ENCODE assay signal across 8 cellular contexts in genomic region chr15:41416162-41416741, GRCh38. TPM values are rescaled to one million over a fixed set of nuclear protein-coding genes. Genes with fewer than 3 reads are reported as not detected.
DNase-seq lines count a peak whose midpoint lies in the region; ATAC-seq and TF ChIP-seq lines count a peak whose summit lies in the region.

No MANE protein-coding gene starts in this region.

- H4K5ac ChIP-seq in mesendoderm (ENCODE audit: low read length) = no peak overlapping the region

- H3K27me3 ChIP-seq in HUES6 (ENCODE audit: control insufficient read depth, insufficient read depth, low read length) (no peaks in the 10 kb centered on the region), breast epithelium (no peaks in the 10 kb centered on the region), mesendoderm (ENCODE audit: insufficient read depth, low read length, poor library complexity) (no peaks in the 10 kb centered on the region)

- intact Hi-C loops in breast epithelium (cut with DNase I; ENCODE audit: low total_unique reads) = no loop called here

- H3K4me3 ChIP-seq in HUES6 (ENCODE audit: low read depth, low read length) = peak overlapping the region; percentile 95
- H3K4me3 ChIP-seq in breast epithelium = peak overlapping the region; percentile 83 to 96 (median 93)
- H3K4me3 ChIP-seq in mesendoderm (ENCODE audit: low read length) = peak overlapping the region; percentile 67

- no peaks in the 10 kb centered on the region for H3K9me3 ChIP-seq in HUES6 (ENCODE audit: control insufficient read depth, insufficient read depth, low read depth, low read length)
- H3K9me3 ChIP-seq in breast epithelium = no peaks in the 10 kb centered on the region

- no peak overlapping the region for H2BK5ac ChIP-seq in mesendoderm (ENCODE audit: low read length)

- H3K36me3 ChIP-seq in HUES6 (ENCODE audit: control insufficient read depth, insufficient read depth, low read length) (no peaks in the 10 kb centered on the region), breast epithelium (no peaks in the 10 kb centered on the region), mesendoderm (ENCODE audit: control insufficient read depth, insufficient read depth, low read length) (no peaks in the 10 kb centered on the region)

- no peak overlapping the region for H3K18ac ChIP-seq in mesendoderm (ENCODE audit: low read length)

- H3K4me1 ChIP-seq in HUES6 (ENCODE audit: control insufficient read depth, insufficient read depth, low read length) (no peaks in the 10 kb centered on the region), breast epithelium (no peaks in the 10 kb centered on the region), mesendoderm (ENCODE audit: control insufficient read depth, low read depth, low read length) (no peaks in the 10 kb centered on the region)

- DNase-seq in breast epithelium (ENCODE audit: low spot score in 2 of 2) (no peak), mesendoderm (peak; percentile 31), NCI-H82 (lab: John Stamatoyannopoulos, UW) (no peak), kidney glomerular epithelial cell (lab: John Stamatoyannopoulos, UW) (no peak)

- TF ChIP-seq CTCF in breast epithelium (IDR thresholded peaks at IDR 0.05) = no peak

- H3K79me1 ChIP-seq in mesendoderm (ENCODE audit: low read length) = peaks cover 11% of the 10 kb centered on the region

- no peak for TF ChIP-seq POLR2A in breast epithelium (IDR thresholded peaks at IDR 0.05)

- H3K4ac ChIP-seq in mesendoderm (ENCODE audit: low read depth, low read length) = no peak overlapping the region

- H3K27ac ChIP-seq in HUES6 (ENCODE audit: low read depth, low read length) = no peak overlapping the region
- H3K27ac ChIP-seq in breast epithelium = peak overlapping the region; percentile 82 to 88
- no peak overlapping the region for H3K27ac ChIP-seq in mesendoderm (ENCODE audit: low read depth, low read length)

- H3K4me2 ChIP-seq in mesendoderm (ENCODE audit: low read length) = peak overlapping the region; percentile 90

- no peak overlapping the region for H4K8ac ChIP-seq in mesendoderm (ENCODE audit: low read depth, low read length)

- H2AK5ac ChIP-seq in mesendoderm (ENCODE audit: low read length) = no peak overlapping the region

- no peak overlapping the region for H2BK15ac ChIP-seq in mesendoderm (replicated peaks; ENCODE audit: low read depth)

- no CpG with 5 or more reads among the region's 19 CpGs for WGBS in mesendoderm (ENCODE audit: extremely low coverage, insufficient coverage, low lambda C conversion rate)

- ATAC-seq in GM19324 (IDR thresholded peaks at IDR 0.05; ENCODE audit: low FRiP score, unreplicated experiment) = peak; percentile 1
- no peak for ATAC-seq in GM19397 (IDR thresholded peaks at IDR 0.05; ENCODE audit: unreplicated experiment)
- ATAC-seq in GM19035 (IDR thresholded peaks at IDR 0.05; ENCODE audit: unreplicated experiment) = no peak

- H2BK120ac ChIP-seq in mesendoderm (ENCODE audit: low read depth, low read length) = no peak overlapping the region

- H3K56ac ChIP-seq in mesendoderm (ENCODE audit: low read length) = peak overlapping the region; percentile 86

- peaks cover 30% of the 10 kb centered on the region for H3K79me2 ChIP-seq in mesendoderm (ENCODE audit: control insufficient read depth, insufficient read depth, low read length)

- peak overlapping the region; percentile 48 for H3K23ac ChIP-seq in mesendoderm (ENCODE audit: low read length)

- H3K9ac ChIP-seq in HUES6 (ENCODE audit: low read length) = peak overlapping the region; percentile 80
- peak overlapping the region; percentile 80 for H3K9ac ChIP-seq in mesendoderm (ENCODE audit: low read length)

RNA-seq across cellular contexts. Expression of gene RTF1, which starts 0.6 kb away (rescaled TPM):
- 10 to 100 TPM; 33.1 to 49.0 (median 34.2) TPM for total RNA-seq in breast epithelium
- 46.5 TPM for polyA plus RNA-seq in mesendoderm (2013, experiment 1 of 2)
- polyA plus RNA-seq in mesendoderm (2013, experiment 2 of 2) = 48.1 TPM

RNA-seq across cellular contexts. Expression of gene NDUFAF1, which starts 14.0 kb away (rescaled TPM):
- total RNA-seq in breast epithelium = 10 to 100 TPM in 2 of 3 donors, 1 to 10 TPM in 1; 6.9 to 19.9 (median 14.7) TPM
- 10.8 TPM for polyA plus RNA-seq in mesendoderm (2013, experiment 1 of 2)
- polyA plus RNA-seq in mesendoderm (2013, experiment 2 of 2) = 10.3 TPM

Comparison
In these comparisons a context has a peak if more than half of its experiments do, and no peak if none do; other contexts are left out.
1. H3K27ac ChIP-seq: peak in breast epithelium (2 of 2); none in HUES6 (single experiment) and mesendoderm (single experiment).
2. Peak in every context shown above with its lines, with median percentiles within 50 percentile points of each other: H3K4me3 ChIP-seq.